8 cellular contexts compared by ENCODE assay signal in the genomic region with DNA sequence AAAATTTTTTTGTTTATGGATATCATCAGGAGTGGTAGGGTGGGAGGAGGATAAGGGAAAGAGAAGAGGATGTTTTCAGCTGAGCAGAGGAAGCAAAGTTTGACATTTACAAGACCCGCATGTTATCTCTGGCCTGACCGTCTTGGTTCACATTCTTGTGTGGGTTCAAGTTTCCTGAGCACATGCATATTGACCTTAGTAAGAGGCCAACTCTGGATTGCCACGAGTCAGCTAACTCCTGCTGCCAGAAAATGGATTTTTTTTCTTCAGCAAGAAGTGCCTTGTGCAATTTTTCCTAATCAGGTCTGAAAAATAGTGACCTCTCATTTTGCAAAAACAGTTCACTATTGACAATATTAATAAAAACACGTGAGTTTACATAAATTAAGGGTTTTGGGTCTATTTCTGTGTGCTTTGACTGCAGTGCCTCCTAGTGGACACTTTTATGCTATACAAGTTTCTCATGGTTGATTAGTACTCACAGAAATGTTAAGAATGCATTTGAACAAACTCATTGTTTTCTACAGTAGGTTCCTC. TPM values are rescaled to one million over a fixed set of nuclear protein-coding genes. Genes with fewer than 3 reads are reported as not detected.
A peak's percentile ranks its signal among the peaks of the same experiment; 100 is the strongest.
DNase-seq lines count a peak whose midpoint lies in the region; ATAC-seq and TF ChIP-seq lines count a peak whose summit lies in the region.

No MANE protein-coding gene starts in this region.

- peak; percentile 83 to 86 for TF ChIP-seq RAD21 in liver (IDR thresholded peaks at IDR 0.05)

- no peaks in the 10 kb centered on the region for H3K27me3 ChIP-seq in liver (ENCODE audit: control insufficient read depth in 4 of 4, insufficient read depth in 4 of 4, low read length in 3 of 4)

- ATAC-seq in HG02759 (IDR thresholded peaks at IDR 0.05; ENCODE audit: unreplicated experiment): peak; percentile 52
- no peak for ATAC-seq in HG02973 (IDR thresholded peaks at IDR 0.05; ENCODE audit: unreplicated experiment)
- ATAC-seq in GM19463 (IDR thresholded peaks at IDR 0.05; ENCODE audit: unreplicated experiment): no peak

- H3K9ac ChIP-seq in liver (ENCODE audit: low read depth in 1 of 2, low read length in 2 of 2): no peak overlapping the region

- peak; percentile 92 for DNase-seq in EH (ENCODE audit: low read depth)
- DNase-seq in NOMO-1 (lab: John Stamatoyannopoulos, UW; ENCODE audit: unreplicated experiment in 2 of 2): peak; percentile 42 to 84
- DNase-seq in cardiac fibroblast (ENCODE audit: low read depth in 2 of 2): peak; percentile 90 to 97
- no peak for DNase-seq in activated T-cell treated with anti-CD3 and anti-CD28 coated beads, Interleukin-2, amount 50 U/mL, for 48 hours

- no peaks in the 10 kb centered on the region for H3K36me3 ChIP-seq in liver (ENCODE audit: control insufficient read depth in 4 of 4, insufficient read depth in 3 of 4, low read depth in 1 of 4, low read length in 3 of 4)

- WGBS in liver: 4% methylated on average over 4 of the region's 4 CpGs

- H3K4me3 ChIP-seq in cardiac fibroblast (replicated peaks in 1 of 2; ENCODE audit: low read depth in 2 of 2, low read length in 2 of 2) (no peak overlapping the region), liver (ENCODE audit: low read depth in 1 of 3, low read length in 3 of 3) (no peak overlapping the region)

- no peaks in the 10 kb centered on the region for H3K4me1 ChIP-seq in liver (ENCODE audit: control insufficient read depth in 4 of 4, insufficient read depth in 4 of 4, low read length in 3 of 4)

- H3K9me3 ChIP-seq in liver (ENCODE audit: control insufficient read depth in 4 of 4, low read length in 3 of 4): no peaks in the 10 kb centered on the region

- no peak overlapping the region for H3K27ac ChIP-seq in liver (ENCODE audit: low read depth in 1 of 2, low read length in 2 of 2)

- peak; percentile 65 for TF ChIP-seq CTCF in cardiac fibroblast (IDR thresholded peaks at IDR 0.05; ENCODE audit: low read depth, low read length)
- peak; percentile 72 for TF ChIP-seq CTCF in liver (IDR thresholded peaks at IDR 0.05; ENCODE audit: low read depth, low read length, missing input control)

TF ChIP-seq in liver, 16 proteins besides CTCF, POLR2A, EP300 and RAD21:
- peak in 1 of 2 donors; percentile 18 for TF ChIP-seq JUND (IDR thresholded peaks at IDR 0.05)
- TF ChIP-seq, protein P1, sequence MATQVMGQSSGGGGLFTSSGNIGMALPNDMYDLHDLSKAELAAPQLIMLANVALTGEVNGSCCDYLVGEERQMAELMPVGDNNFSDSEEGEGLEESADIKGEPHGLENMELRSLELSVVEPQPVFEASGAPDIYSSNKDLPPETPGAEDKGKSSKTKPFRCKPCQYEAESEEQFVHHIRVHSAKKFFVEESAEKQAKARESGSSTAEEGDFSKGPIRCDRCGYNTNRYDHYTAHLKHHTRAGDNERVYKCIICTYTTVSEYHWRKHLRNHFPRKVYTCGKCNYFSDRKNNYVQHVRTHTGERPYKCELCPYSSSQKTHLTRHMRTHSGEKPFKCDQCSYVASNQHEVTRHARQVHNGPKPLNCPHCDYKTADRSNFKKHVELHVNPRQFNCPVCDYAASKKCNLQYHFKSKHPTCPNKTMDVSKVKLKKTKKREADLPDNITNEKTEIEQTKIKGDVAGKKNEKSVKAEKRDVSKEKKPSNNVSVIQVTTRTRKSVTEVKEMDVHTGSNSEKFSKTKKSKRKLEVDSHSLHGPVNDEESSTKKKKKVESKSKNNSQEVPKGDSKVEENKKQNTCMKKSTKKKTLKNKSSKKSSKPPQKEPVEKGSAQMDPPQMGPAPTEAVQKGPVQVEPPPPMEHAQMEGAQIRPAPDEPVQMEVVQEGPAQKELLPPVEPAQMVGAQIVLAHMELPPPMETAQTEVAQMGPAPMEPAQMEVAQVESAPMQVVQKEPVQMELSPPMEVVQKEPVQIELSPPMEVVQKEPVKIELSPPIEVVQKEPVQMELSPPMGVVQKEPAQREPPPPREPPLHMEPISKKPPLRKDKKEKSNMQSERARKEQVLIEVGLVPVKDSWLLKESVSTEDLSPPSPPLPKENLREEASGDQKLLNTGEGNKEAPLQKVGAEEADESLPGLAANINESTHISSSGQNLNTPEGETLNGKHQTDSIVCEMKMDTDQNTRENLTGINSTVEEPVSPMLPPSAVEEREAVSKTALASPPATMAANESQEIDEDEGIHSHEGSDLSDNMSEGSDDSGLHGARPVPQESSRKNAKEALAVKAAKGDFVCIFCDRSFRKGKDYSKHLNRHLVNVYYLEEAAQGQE (IDR thresholded peaks at IDR 0.05): peak; percentile 31
- no peak for TF ChIP-seq FOXA1 (IDR thresholded peaks at IDR 0.05)
- TF ChIP-seq, protein P2, sequence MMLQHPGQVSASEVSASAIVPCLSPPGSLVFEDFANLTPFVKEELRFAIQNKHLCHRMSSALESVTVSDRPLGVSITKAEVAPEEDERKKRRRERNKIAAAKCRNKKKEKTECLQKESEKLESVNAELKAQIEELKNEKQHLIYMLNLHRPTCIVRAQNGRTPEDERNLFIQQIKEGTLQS (IDR thresholded peaks at IDR 0.05): peak; percentile 25
- TF ChIP-seq, protein P3, sequence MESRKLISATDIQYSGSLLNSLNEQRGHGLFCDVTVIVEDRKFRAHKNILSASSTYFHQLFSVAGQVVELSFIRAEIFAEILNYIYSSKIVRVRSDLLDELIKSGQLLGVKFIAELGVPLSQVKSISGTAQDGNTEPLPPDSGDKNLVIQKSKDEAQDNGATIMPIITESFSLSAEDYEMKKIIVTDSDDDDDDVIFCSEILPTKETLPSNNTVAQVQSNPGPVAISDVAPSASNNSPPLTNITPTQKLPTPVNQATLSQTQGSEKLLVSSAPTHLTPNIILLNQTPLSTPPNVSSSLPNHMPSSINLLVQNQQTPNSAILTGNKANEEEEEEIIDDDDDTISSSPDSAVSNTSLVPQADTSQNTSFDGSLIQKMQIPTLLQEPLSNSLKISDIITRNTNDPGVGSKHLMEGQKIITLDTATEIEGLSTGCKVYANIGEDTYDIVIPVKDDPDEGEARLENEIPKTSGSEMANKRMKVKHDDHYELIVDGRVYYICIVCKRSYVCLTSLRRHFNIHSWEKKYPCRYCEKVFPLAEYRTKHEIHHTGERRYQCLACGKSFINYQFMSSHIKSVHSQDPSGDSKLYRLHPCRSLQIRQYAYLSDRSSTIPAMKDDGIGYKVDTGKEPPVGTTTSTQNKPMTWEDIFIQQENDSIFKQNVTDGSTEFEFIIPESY (IDR thresholded peaks at IDR 0.05): no peak
- peak; percentile 100 for TF ChIP-seq NR2F2 (IDR thresholded peaks at IDR 0.05)
- TF ChIP-seq HNF4G (IDR thresholded peaks at IDR 0.05): no peak
- peak; percentile 67 for TF ChIP-seq SP1 (IDR thresholded peaks at IDR 0.05)
- no peak for TF ChIP-seq YY1 (IDR thresholded peaks at IDR 0.05)
- TF ChIP-seq RXRA (IDR thresholded peaks at IDR 0.05): peak; percentile 82 to 84
- TF ChIP-seq TAF1 (conservative IDR thresholded peaks at IDR 0.05): no peak
- no peak for TF ChIP-seq GABPA (IDR thresholded peaks at IDR 0.05 in 1 of 2, conservative IDR thresholded peaks at IDR 0.05 in 1 of 2)
- TF ChIP-seq, protein P4, sequence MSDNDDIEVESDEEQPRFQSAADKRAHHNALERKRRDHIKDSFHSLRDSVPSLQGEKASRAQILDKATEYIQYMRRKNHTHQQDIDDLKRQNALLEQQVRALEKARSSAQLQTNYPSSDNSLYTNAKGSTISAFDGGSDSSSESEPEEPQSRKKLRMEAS (IDR thresholded peaks at IDR 0.05): peak; percentile 81
- no peak for TF ChIP-seq FOXA2 (IDR thresholded peaks at IDR 0.05)
- no peak for TF ChIP-seq EGR1 (IDR thresholded peaks at IDR 0.05; ENCODE audit: low read depth in 2 of 2)
- TF ChIP-seq HNF4A (conservative IDR thresholded peaks at IDR 0.05): no peak

RNA-seq across cellular contexts. Expression of a gene that starts 27.1 kb away (rescaled TPM):
- total RNA-seq in liver: 10 to 100 TPM in 1 of 2 donors, 1 to 10 TPM in 1; 5.9 to 17.0 TPM
- 1 to 10 TPM; 1.2 to 4.8 TPM for polyA plus RNA-seq in liver

Comparison
In these comparisons a context has a peak if more than half of its experiments do, and no peak if none do; other contexts are left out.
1. DNase-seq: peak in EH (single experiment), NOMO-1 (2 of 2) and cardiac fibroblast (2 of 2); none in activated T-cell treated with anti-CD3 and anti-CD28 coated beads, Interleukin-2, amount 50 U/mL, for 48 hours (0 of 2).